In the genomic region with DNA sequence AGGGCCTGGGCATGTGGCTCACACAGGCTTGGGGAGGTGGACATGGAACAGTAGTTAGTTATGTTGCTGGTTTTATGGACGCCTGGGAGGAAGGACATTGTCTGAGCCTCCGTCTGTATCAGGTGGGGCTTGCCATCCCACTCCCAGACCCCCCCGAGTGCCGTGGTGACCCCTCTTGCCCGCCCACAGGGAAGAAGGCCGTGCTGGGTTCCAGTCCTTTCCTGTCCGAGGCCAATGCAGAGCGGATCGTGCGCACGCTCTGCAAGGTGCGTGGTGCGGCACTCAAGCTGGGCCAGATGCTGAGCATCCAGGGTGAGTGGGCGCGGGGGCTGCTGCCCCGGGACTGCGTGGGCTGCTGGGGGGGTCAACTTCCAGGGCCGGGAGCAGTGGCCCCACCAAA, we compare ENCODE assay signal across 18 cellular contexts. TPM values are rescaled to one million over a fixed set of nuclear protein-coding genes. Genes with fewer than 3 reads are reported as not detected.
DNase-seq lines count a peak whose midpoint lies in the region; ATAC-seq and TF ChIP-seq lines count a peak whose summit lies in the region.
"Had no signal": no experiment of that assay in that cellular context is flagged by ENCODE, and none has a peak within 500 bp of the region (broad histone marks: within the 10 kb centered on the region; RNA-seq: fewer than 3 reads in every experiment).

No MANE protein-coding gene starts in this region.

- ATAC-seq in heart left ventricle (no peak), left cardiac atrium (no peak), HG02981 (IDR thresholded peaks at IDR 0.05; ENCODE audit: unreplicated experiment) (no peak)

- intact Hi-C loops in heart left ventricle (cut with DNase I) = loop anchor here in 3 of 10 donors (5.0 kb wide), 1 partner anchor 40 kb away; the partner anchor contains the start of gene COQ8A (in 3 of the 3)
- intact Hi-C loops in left cardiac atrium (cut with DNase I) = loop anchor here in 1 of 2 donors (5.0 kb wide), 1 partner anchor 40 kb away; the partner anchor contains the start of gene COQ8A
- intact Hi-C loops in spleen (cut with DNase I; ENCODE audit: low total_unique reads) = no loop called here

- H3K4me1 ChIP-seq in heart left ventricle (peaks cover 0 to 93% (median 41%) of the 10 kb centered on the region in 12 donors), HEK293 (ENCODE audit: control insufficient read depth, insufficient read depth, low read length) (no peaks in the 10 kb centered on the region), spleen (peaks cover 0 to 24% (median 3%) of the 10 kb centered on the region in 6 donors)
- H3K4me1 ChIP-seq: A549; BLaER1 treated with 17β-estradiol and CSF1 and Interleukin-3, amounts not matched to agents 10 nM and 100 nM had no signal

- TF ChIP-seq CTCF in heart left ventricle (IDR thresholded peaks at IDR 0.05) (no peak), HEK293 (tag by site-specific recombination; IDR thresholded peaks at IDR 0.05) (no peak), spleen (IDR thresholded peaks at IDR 0.05 in 8 of 11, conservative IDR thresholded peaks at IDR 0.05 in 3 of 11) (no peak)

- H3K36me3 ChIP-seq in heart left ventricle (peaks cover 0 to 57% (median 39%) of the 10 kb centered on the region in 9 donors), HEK293 (ENCODE audit: control insufficient read depth in 2 of 2, insufficient read depth in 1 of 2, low read length in 2 of 2) (peaks cover 12 to 52% of the 10 kb centered on the region in 2 experiments; a peak in 2 of 3 replicates), spleen (peaks cover 0 to 100% (median 59%) of the 10 kb centered on the region in 6 donors)

- H3K9me3 ChIP-seq in heart left ventricle (no peaks in the 10 kb centered on the region), HEK293 (ENCODE audit: control insufficient read depth, insufficient read depth, low read depth, low read length) (no peaks in the 10 kb centered on the region), spleen (no peaks in the 10 kb centered on the region)
- H3K9me3 ChIP-seq: A549; BLaER1 treated with 17β-estradiol and CSF1 and Interleukin-3, amounts not matched to agents 10 nM and 100 nM; MG63 had no signal

- 89 to 94% (median 92%) methylated on average over 18 of the region's 18 CpGs for WGBS in heart left ventricle, 4 donors
- 88 to 95% (median 93%) methylated on average over 6 to 18 of the region's 18 CpGs for WGBS in spleen, 5 donors

- TF ChIP-seq POLR2A in heart left ventricle (IDR thresholded peaks at IDR 0.05) = no peak
- TF ChIP-seq POLR2A in spleen (IDR thresholded peaks at IDR 0.05) = no peak

- H3K27me3 ChIP-seq in heart left ventricle = no peaks in the 10 kb centered on the region
- no peaks in the 10 kb centered on the region for H3K27me3 ChIP-seq in spleen (replicated peaks in 1 of 7)
- H3K27me3 ChIP-seq: BLaER1 treated with 17β-estradiol and CSF1 and Interleukin-3, amounts not matched to agents 10 nM and 100 nM; MG63 had no signal

- H3K4me3 ChIP-seq in heart left ventricle (no peak overlapping the region), HEK293 (ENCODE audit: low read depth, low read length) (no peak overlapping the region), spleen (no peak overlapping the region)
- H3K4me3 ChIP-seq: A549; BLaER1 treated with 17β-estradiol and CSF1 and Interleukin-3, amounts not matched to agents 10 nM and 100 nM; MG63 had no signal

- POLR2A ChIA-PET in HEK293 (lab: Yijun Ruan, JAX) = no interaction called here

- peak overlapping the region in 7 of 12 donors; percentile 42 to 97 (median 94) for H3K27ac ChIP-seq in heart left ventricle
- H3K27ac ChIP-seq in HEK293 (ENCODE audit: extremely low read depth, low read depth, low read length) = no peak overlapping the region
- no peak overlapping the region for H3K27ac ChIP-seq in spleen
- H3K27ac ChIP-seq: A549; BLaER1 treated with 17β-estradiol and CSF1 and Interleukin-3, amounts not matched to agents 10 nM and 100 nM had no signal

- DNase-seq in heart left ventricle (no peak), left cardiac atrium (no peak), mesenteric fat pad (ENCODE audit: low spot score) (peak; percentile 67), spleen (peak; percentile 66), NCI-H1092 treated with DMSO at 0.1 percent for 48 hours (lab: John Stamatoyannopoulos, UW) (no peak), NCI-H1092 (lab: John Stamatoyannopoulos, UW) (no peak)
- DNase-seq: DMS153, GOT3, Karpas-422, MG63, NCI-H1105, NCI-H1694 treated with DMSO at 0.1 percent for 48 hours, NCI-H526 treated with DMSO at 0.1 percent for 48 hours, SHP77 had no signal

- CTCF ChIA-PET in HEK293 (lab: Yijun Ruan, JAX) = no interaction called here

TF ChIP-seq in HEK293, 187 proteins besides CTCF, POLR2A, EP300 and RAD21:
- TF ChIP-seq ZNF670 (tag by site-specific recombination; IDR thresholded peaks at IDR 0.05; ENCODE audit: low read depth) (no peak), MYNN (tag by site-specific recombination; IDR thresholded peaks at IDR 0.05; ENCODE audit: borderline replicate concordance) (no peak), ZNF292 (tag by site-specific recombination; IDR thresholded peaks at IDR 0.05; ENCODE audit: borderline replicate concordance, low read depth) (no peak), ZNF624 (tag by site-specific recombination; IDR thresholded peaks at IDR 0.05) (no peak), OSR2 (tag by site-specific recombination; IDR thresholded peaks at IDR 0.05) (no peak), ZNF37A (tag by site-specific recombination; IDR thresholded peaks at IDR 0.05) (no peak), ZNF423 (tag by site-specific recombination; IDR thresholded peaks at IDR 0.05) (no peak), ZNF555 (tag by site-specific recombination; conservative IDR thresholded peaks at IDR 0.05) (no peak), ZNF654 (tag by site-specific recombination; IDR thresholded peaks at IDR 0.05; ENCODE audit: low read depth) (no peak), HOXC10 (CRISPR knock-in tag; IDR thresholded peaks at IDR 0.05) (no peak), ZNF354C (tag by site-specific recombination; IDR thresholded peaks at IDR 0.05; ENCODE audit: borderline replicate concordance, low read depth) (no peak), EGR2 (tag by site-specific recombination; IDR thresholded peaks at IDR 0.05; ENCODE audit: low read depth) (peak; percentile 35), ZNF302 (tag by site-specific recombination; IDR thresholded peaks at IDR 0.05; ENCODE audit: low read depth) (no peak), ZFHX2 (tag by site-specific recombination; conservative IDR thresholded peaks at IDR 0.05) (peak; percentile 58), ZNF311 (tag by site-specific recombination; IDR thresholded peaks at IDR 0.05; ENCODE audit: borderline replicate concordance) (no peak)
- TF ChIP-seq, protein P1, sequence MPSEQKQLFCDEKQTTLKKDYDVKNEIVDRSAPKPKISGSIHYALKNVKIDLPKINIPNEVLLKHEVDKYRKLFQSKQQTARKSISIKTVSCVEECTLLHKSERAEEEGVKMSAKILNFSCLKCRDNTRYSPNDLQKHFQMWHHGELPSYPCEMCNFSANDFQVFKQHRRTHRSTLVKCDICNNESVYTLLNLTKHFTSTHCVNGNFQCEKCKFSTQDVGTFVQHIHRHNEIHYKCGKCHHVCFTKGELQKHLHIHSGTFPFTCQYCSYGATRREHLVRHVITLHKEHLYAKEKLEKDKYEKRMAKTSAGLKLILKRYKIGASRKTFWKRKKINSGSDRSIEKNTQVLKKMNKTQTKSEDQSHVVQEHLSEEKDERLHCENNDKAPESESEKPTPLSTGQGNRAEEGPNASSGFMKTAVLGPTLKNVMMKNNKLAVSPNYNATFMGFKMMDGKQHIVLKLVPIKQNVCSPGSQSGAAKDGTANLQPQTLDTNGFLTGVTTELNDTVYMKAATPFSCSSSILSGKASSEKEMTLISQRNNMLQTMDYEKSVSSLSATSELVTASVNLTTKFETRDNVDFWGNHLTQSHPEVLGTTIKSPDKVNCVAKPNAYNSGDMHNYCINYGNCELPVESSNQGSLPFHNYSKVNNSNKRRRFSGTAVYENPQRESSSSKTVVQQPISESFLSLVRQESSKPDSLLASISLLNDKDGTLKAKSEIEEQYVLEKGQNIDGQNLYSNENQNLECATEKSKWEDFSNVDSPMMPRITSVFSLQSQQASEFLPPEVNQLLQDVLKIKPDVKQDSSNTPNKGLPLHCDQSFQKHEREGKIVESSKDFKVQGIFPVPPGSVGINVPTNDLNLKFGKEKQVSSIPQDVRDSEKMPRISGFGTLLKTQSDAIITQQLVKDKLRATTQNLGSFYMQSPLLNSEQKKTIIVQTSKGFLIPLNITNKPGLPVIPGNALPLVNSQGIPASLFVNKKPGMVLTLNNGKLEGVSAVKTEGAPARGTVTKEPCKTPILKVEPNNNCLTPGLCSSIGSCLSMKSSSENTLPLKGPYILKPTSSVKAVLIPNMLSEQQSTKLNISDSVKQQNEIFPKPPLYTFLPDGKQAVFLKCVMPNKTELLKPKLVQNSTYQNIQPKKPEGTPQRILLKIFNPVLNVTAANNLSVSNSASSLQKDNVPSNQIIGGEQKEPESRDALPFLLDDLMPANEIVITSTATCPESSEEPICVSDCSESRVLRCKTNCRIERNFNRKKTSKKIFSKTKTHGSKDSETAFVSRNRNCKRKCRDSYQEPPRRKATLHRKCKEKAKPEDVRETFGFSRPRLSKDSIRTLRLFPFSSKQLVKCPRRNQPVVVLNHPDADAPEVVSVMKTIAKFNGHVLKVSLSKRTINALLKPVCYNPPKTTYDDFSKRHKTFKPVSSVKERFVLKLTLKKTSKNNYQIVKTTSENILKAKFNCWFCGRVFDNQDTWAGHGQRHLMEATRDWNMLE (tag by site-specific recombination; conservative IDR thresholded peaks at IDR 0.05; ENCODE audit: low read depth) = no peak

RNA-seq across cellular contexts. Expression of gene COQ8A, which starts 41.7 kb away (rescaled TPM):
- total RNA-seq in heart left ventricle (100 to 1,000 TPM; 141 to 915 (median 310) TPM), left cardiac atrium (100 to 1,000 TPM; 107 to 179 TPM), mesenteric fat pad (62.0 TPM), spleen (10 to 100 TPM; 31.0 to 44.7 (median 38.1) TPM)
- polyA plus RNA-seq in heart left ventricle (100 to 1,000 TPM; 193 to 243 TPM), spleen (10 to 100 TPM; 44.9 to 59.4 (median 52.4) TPM)

Comparison
In these comparisons a context has a peak if more than half of its experiments do, and no peak if none do; other contexts are left out.
1. DNase-seq: peak in mesenteric fat pad (single experiment) and spleen (single experiment); none in heart left ventricle (0 of 5), left cardiac atrium (single experiment), NCI-H1092 treated with DMSO at 0.1 percent for 48 hours (single experiment) and NCI-H1092 (single experiment).
2. H3K27ac ChIP-seq: peak in heart left ventricle (7 of 12); none in HEK293 (single experiment) and spleen (0 of 8).